ENCODE assay signal across 9 cellular contexts in the genomic region with DNA sequence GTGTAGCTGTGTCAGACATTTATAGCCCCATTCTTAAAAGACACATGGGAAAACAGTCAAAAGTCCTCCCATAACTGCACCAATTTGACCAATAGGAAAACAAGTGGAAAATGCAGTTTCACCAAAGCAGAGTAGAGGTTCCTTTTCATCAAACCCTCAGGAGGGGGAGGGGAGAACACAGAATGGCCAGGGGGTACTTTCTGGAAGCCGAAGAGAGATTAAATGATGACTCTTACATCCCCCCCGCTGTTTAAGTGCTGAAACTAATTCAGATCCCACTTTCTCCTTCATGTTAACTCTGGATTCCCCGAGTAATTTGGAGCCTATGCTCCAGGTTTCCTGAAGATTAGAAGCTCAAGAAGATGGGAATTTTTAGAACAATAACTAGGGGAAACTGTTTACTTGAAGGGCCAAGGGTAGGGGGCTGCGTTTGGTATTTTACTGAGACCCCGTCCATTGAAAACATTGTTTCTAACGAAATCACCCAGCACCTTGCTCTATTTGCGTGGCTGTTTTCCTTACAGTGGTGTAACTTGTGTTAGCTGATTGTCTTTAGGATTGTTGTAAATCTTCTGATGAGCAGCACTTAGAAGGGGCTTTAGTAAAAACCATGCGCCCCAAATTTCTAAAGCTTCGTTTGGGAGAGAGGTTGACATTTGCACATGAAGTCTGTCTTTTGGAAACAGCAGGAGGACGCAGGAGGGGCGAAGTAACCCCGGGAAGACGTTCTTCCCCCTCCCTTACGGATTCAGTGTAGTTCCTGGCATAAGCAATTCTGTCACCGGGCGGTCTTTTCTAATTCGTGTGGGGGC. TPM values are rescaled to one million over a fixed set of nuclear protein-coding genes. Genes with fewer than 3 reads are reported as not detected.
A peak's percentile ranks its signal among the peaks of the same experiment; 100 is the strongest.
DNase-seq lines count a peak whose midpoint lies in the region; ATAC-seq, FAIRE-seq and TF ChIP-seq lines count a peak whose summit lies in the region.
"Had no signal": no experiment of that assay in that cellular context is flagged by ENCODE, and none has a peak within 500 bp of the region (broad histone marks: within the 10 kb centered on the region; RNA-seq: fewer than 3 reads in every experiment).

No MANE protein-coding gene starts in this region.

- TF ChIP-seq EP300 in GM12878 (IDR thresholded peaks at IDR 0.05; ENCODE audit: borderline replicate concordance in 1 of 2, control insufficient read depth in 1 of 2, low read depth in 2 of 2, low read length in 2 of 2) (no peak), stomach (IDR thresholded peaks at IDR 0.05) (no peak)

- intact Hi-C loops in CD4-positive, alpha-beta memory T cell (cut with micrococcal nuclease): loop anchor here (2.0 to 5.0 kb wide), 2 partner anchors 140 to 186 kb away; no protein-coding TSS in a partner anchor
- intact Hi-C loops in GM12878 (cut with micrococcal nuclease; ENCODE audit: unreplicated experiment) (no loop called here), stomach (cut with DNase I; ENCODE audit: low total_unique reads) (no loop called here)

- TF ChIP-seq POLR2A in GM12878 (IDR thresholded peaks at IDR 0.05; ENCODE audit: low read depth, low read length) (no peak), stomach (IDR thresholded peaks at IDR 0.05) (no peak)

- in situ Hi-C loops in GM12878 (cut with MboI): loop anchor here (25.0 kb wide), 1 partner anchor 459 kb away; a partner anchor contains a TSS

- CTCF ChIA-PET in CD4-positive, alpha-beta memory T cell (lab: Charles Lee; ENCODE audit: partially characterized antibody): interaction anchor here (0.9 to 2.0 kb wide), 8 partner anchors 12 to 402 kb away, joined by 3 to 6 read pairs (median 4); no protein-coding TSS in a partner anchor
- CTCF ChIA-PET in GM12878 (lab: Yijun Ruan, JAX): interaction anchor here (0.7 to 1.2 kb wide), 3 partner anchors 11 to 109 kb away, joined by 3 read pairs; no protein-coding TSS in a partner anchor

- no TSS peak for BruUV-seq in GM12878 (replicated peaks; lab: Mats Ljungman, UMichigan)

- H3K36me3 ChIP-seq in CD4-positive, alpha-beta memory T cell (ENCODE audit: insufficient read depth, low read length): no peaks in the 10 kb centered on the region
- H3K36me3 ChIP-seq in GM12878 (ENCODE audit: control insufficient read depth in 2 of 2, insufficient read depth in 2 of 2, low read length in 1 of 2): no peaks in the 10 kb centered on the region
- no peaks in the 10 kb centered on the region for H3K36me3 ChIP-seq in stomach

- no peaks in the 10 kb centered on the region; the same call in 1 of the 2 replicates for H4K20me1 ChIP-seq in GM12878 (ENCODE audit: control insufficient read depth, insufficient read depth)

- ATAC-seq in GM12878 (no peak), HG03139 (IDR thresholded peaks at IDR 0.05; ENCODE audit: unreplicated experiment) (no peak)

- TF ChIP-seq RAD21 in GM12878 (IDR thresholded peaks at IDR 0.05; ENCODE audit: insufficient read depth, low read depth, low read length): no peak

- peaks cover 14% of the 10 kb centered on the region for H3K27me3 ChIP-seq in CD4-positive, alpha-beta memory T cell (ENCODE audit: insufficient read depth, low read length)
- H3K27me3 ChIP-seq in GM12878 (replicated peaks in 1 of 2; ENCODE audit: control insufficient read depth in 2 of 2, insufficient read depth in 2 of 2, low read length in 1 of 2) (peaks cover 11 to 32% of the 10 kb centered on the region in 2 experiments), stomach (peaks cover 30 to 100% (median 81%) of the 10 kb centered on the region in 3 donors)

- SMC1A ChIA-PET in GM12878 (lab: Charles Lee; ENCODE audit: uncharacterized antibody, unreplicated experiment): no interaction called here

- H3K4me3 Mint-ChIP-seq in CD4-positive, alpha-beta memory T cell: peak overlapping the region; percentile 82 to 99 (median 92)
- H3K4me3 Mint-ChIP-seq in IgD-negative memory B cell (peak overlapping the region; percentile 9 to 89 (median 76)), mesothelial cell of epicardium (peak overlapping the region; percentile 72)

- POLR2A ChIA-PET in CD4-positive, alpha-beta memory T cell (lab: Charles Lee; ENCODE audit: partially characterized antibody): interaction anchor here (0.7 to 19.9 kb wide), 11 partner anchors 9 to 449 kb away, joined by 3 to 460 read pairs (median 3); a partner anchor contains a TSS
- POLR2A ChIA-PET in GM12878 (lab: Charles Lee): no interaction called here

- TF ChIP-seq CTCF in GM12878 (IDR thresholded peaks at IDR 0.05 in 2 of 3, conservative IDR thresholded peaks at IDR 0.05 in 1 of 3; ENCODE audit: control insufficient read depth in 2 of 3, extremely low read depth in 1 of 3, insufficient read depth in 1 of 3, low read depth in 3 of 3, low read length in 3 of 3): no peak
- TF ChIP-seq CTCF in mesothelial cell of epicardium (IDR thresholded peaks at IDR 0.05; ENCODE audit: unreplicated experiment): no peak
- TF ChIP-seq CTCF in stomach (IDR thresholded peaks at IDR 0.05): no peak

- H3K9ac ChIP-seq in GM12878 (ENCODE audit: control insufficient read depth, insufficient read depth, low read length): no peak overlapping the region

- H3K4me3 ChIP-seq in CD4-positive, alpha-beta memory T cell (ENCODE audit: low read length in 2 of 2): peak overlapping the region; percentile 7 to 79
- H3K4me3 ChIP-seq in GM12878 (no peak overlapping the region), stomach (no peak overlapping the region)

- no peaks in the 10 kb centered on the region for H3K9me3 Mint-ChIP-seq in CD4-positive, alpha-beta memory T cell
- H3K9me3 Mint-ChIP-seq in IgD-negative memory B cell (peaks cover 0 to 8% (median 0%) of the 10 kb centered on the region in 3 donors), mesothelial cell of epicardium (no peaks in the 10 kb centered on the region)

- H3K4me1 ChIP-seq in CD4-positive, alpha-beta memory T cell (ENCODE audit: insufficient read depth, low read length): peaks cover 43% of the 10 kb centered on the region
- H3K4me1 ChIP-seq in GM12878 (ENCODE audit: control insufficient read depth, insufficient read depth, low read length) (peaks cover 3% of the 10 kb centered on the region; the same call in 1 of the 2 replicates), stomach (peaks cover 40 to 63% (median 56%) of the 10 kb centered on the region in 4 donors)

- RAD21 ChIA-PET in GM12878 (lab: Charles Lee; ENCODE audit: unreplicated experiment): interaction anchor here (0.8 kb wide), 1 partner anchor 40 kb away, joined by 3 read pairs; no protein-coding TSS in a partner anchor

- no peaks in the 10 kb centered on the region for H3K79me2 ChIP-seq in GM12878 (ENCODE audit: control insufficient read depth, insufficient read depth, low read length)

- FAIRE-seq in GM12878 (lab: Jason Lieb, UNC): no peak
- FAIRE-seq: frontal cortex had no signal

- H3K27ac ChIP-seq in CD4-positive, alpha-beta memory T cell (ENCODE audit: low read depth, low read length): no peak overlapping the region
- H3K27ac ChIP-seq in GM12878 (ENCODE audit: control insufficient read depth, insufficient read depth): no peak overlapping the region
- H3K27ac ChIP-seq in stomach: no peak overlapping the region

- no peak overlapping the region for H3K4me2 ChIP-seq in GM12878 (ENCODE audit: control insufficient read depth, insufficient read depth)

- peak overlapping the region; percentile 69 to 94 (median 89) for H3K27ac Mint-ChIP-seq in CD4-positive, alpha-beta memory T cell
- H3K27ac Mint-ChIP-seq in IgD-negative memory B cell (peak overlapping the region in 2 of 3 donors; percentile 33 to 63), mesothelial cell of epicardium (peak overlapping the region; percentile 89)

- WGBS in GM12878 (ENCODE audit: insufficient coverage, insufficient replicate concordance, low lambda C conversion rate, missing lambda C conversion rate): 5% methylated on average over 17 of the region's 17 CpGs
- 11 to 16% (median 11%) methylated on average over 17 of the region's 17 CpGs for WGBS in stomach, 5 donors

- DNase-seq in CD4-positive, alpha-beta memory T cell: no peak
- no peak for DNase-seq in GM12878 (ENCODE audit: low read depth, low spot score)
- no peak for DNase-seq in mesothelial cell of epicardium (ENCODE audit: low spot score in 2 of 2, unreplicated experiment in 2 of 2)
- no peak for DNase-seq in midbrain (lab: John Stamatoyannopoulos, UW)
- DNase-seq in stomach: no peak
- no peak for DNase-seq in NCI-H524 treated with DMSO at 0.1 percent for 48 hours (lab: John Stamatoyannopoulos, UW)

- H3K9me3 ChIP-seq in CD4-positive, alpha-beta memory T cell (ENCODE audit: control insufficient read depth in 1 of 2, low read length in 2 of 2): no peaks in the 10 kb centered on the region
- H3K9me3 ChIP-seq in GM12878 (replicated peaks; ENCODE audit: control insufficient read depth, insufficient read depth, low read length) (no peaks in the 10 kb centered on the region), stomach (no peaks in the 10 kb centered on the region)

- H3K36me3 Mint-ChIP-seq in CD4-positive, alpha-beta memory T cell: peaks cover 5 to 28% of the 10 kb centered on the region in 2 donors
- H3K36me3 Mint-ChIP-seq in IgD-negative memory B cell: peaks cover 4% of the 10 kb centered on the region
- no peaks in the 10 kb centered on the region for H3K36me3 Mint-ChIP-seq in mesothelial cell of epicardium

- H2AFZ ChIP-seq in GM12878 (ENCODE audit: control insufficient read depth, low read depth, low read length): no peak overlapping the region

- H3K27me3 Mint-ChIP-seq in CD4-positive, alpha-beta memory T cell: peaks cover 15 to 31% of the 10 kb centered on the region in 2 donors
- H3K27me3 Mint-ChIP-seq in IgD-negative memory B cell (peaks cover 67% of the 10 kb centered on the region), mesothelial cell of epicardium (ENCODE audit: low read depth) (peaks cover 26% of the 10 kb centered on the region)

- H3K4me1 Mint-ChIP-seq in CD4-positive, alpha-beta memory T cell: peaks cover 28 to 65% (median 41%) of the 10 kb centered on the region in 4 donors
- H3K4me1 Mint-ChIP-seq in IgD-negative memory B cell: peaks cover 12 to 38% (median 30%) of the 10 kb centered on the region in 3 donors
- peaks cover 54% of the 10 kb centered on the region for H3K4me1 Mint-ChIP-seq in mesothelial cell of epicardium

RNA-seq across cellular contexts. Expression of a gene that starts 2.2 kb away (rescaled TPM):
- 100 to 1,000 TPM; 363 to 382 TPM for total RNA-seq in CD4-positive, alpha-beta memory T cell
- 100 to 1,000 TPM; 307 to 399 TPM for polyA plus RNA-seq in CD4-positive, alpha-beta memory T cell
- polyA plus RNA-seq in IgD-negative memory B cell (14.5 TPM), GM12878 (2011; rRNA removed) (10.4 and 12.7 TPM in 2 replicates), GM12878 (2014; fragmentation: Illumina TruSeq; extraction: Trizol) (38.1 and 53.6 TPM in 2 replicates), GM12878 (2014; fragmentation: Nextera tagmentation; extraction: Ambion mirVana) (10 to 100 TPM; 10.2 to 10.5 TPM), GM12878 (2014; rRNA removed) (14.9 and 20.5 TPM in 2 replicates), GM12878 (2016; fragmentation: Nextera tagmentation; extraction: Ambion mirVana) (10 to 100 TPM; 16.7 to 23.5 TPM), stomach (1 to 10 TPM in 2 of 3 donors, under 1 TPM in 1; 0.81 to 3.8 (median 1.4) TPM)
- 14.4 and 16.8 TPM in 2 replicates for total RNA-seq in GM12878 (2013; cell fraction: nucleolus; rRNA removed)
- total RNA-seq in GM12878 (2014; rRNA removed) (22.7 and 23.9 TPM in 2 replicates), GM12878 (2014; rRNA removed; fragmentation: Illumina TruSeq; extraction: Trizol) (24.3 and 24.5 TPM in 2 replicates), GM12878 (2021) (18.0 and 18.4 TPM in 2 replicates), mesothelial cell of epicardium (72.4 to 76.8 TPM (median 76.6 TPM) in 3 replicates), stomach (10 to 100 TPM in 1 of 5 donors, 1 to 10 TPM in 2, not detected in 2; 2.3 to 11.0 (median 6.2) TPM)
- 8.4 TPM for polyA plus RNA-seq in GM12878 (2011; ENCODE audit: low read depth)
- 9.4 and 10.7 TPM in 2 replicates for polyA plus RNA-seq in GM12878 (2011; cell fraction: cytosol; rRNA removed)
- polyA plus RNA-seq in GM12878 (2011; cell fraction: nucleus; rRNA removed): 7.4 and 9.6 TPM in 2 replicates
- 10.2 and 12.1 TPM in 2 replicates for polyA plus RNA-seq in GM12878 (2012)
- 15.9 and 18.7 TPM in 2 replicates for polyA minus RNA-seq in GM12878 (2011; rRNA and poly(A)+ RNA removed)
- polyA minus RNA-seq in GM12878 (2011; cell fraction: cytosol; rRNA and poly(A)+ RNA removed): 2.7 and 3.7 TPM in 2 replicates
- polyA minus RNA-seq in GM12878 (2011; cell fraction: nucleus; rRNA and poly(A)+ RNA removed): 6.0 and 11.5 TPM in 2 replicates

Comparison
In these comparisons a context has a peak if more than half of its experiments do, and no peak if none do; other contexts are left out.
1. H3K4me3 ChIP-seq: peak in CD4-positive, alpha-beta memory T cell (2 of 2); none in GM12878 (single experiment) and stomach (0 of 4).
2. Peak in every context shown above with its lines, with median percentiles within 50 percentile points of each other: H3K27ac Mint-ChIP-seq and H3K4me3 Mint-ChIP-seq.